In the genomic region with DNA sequence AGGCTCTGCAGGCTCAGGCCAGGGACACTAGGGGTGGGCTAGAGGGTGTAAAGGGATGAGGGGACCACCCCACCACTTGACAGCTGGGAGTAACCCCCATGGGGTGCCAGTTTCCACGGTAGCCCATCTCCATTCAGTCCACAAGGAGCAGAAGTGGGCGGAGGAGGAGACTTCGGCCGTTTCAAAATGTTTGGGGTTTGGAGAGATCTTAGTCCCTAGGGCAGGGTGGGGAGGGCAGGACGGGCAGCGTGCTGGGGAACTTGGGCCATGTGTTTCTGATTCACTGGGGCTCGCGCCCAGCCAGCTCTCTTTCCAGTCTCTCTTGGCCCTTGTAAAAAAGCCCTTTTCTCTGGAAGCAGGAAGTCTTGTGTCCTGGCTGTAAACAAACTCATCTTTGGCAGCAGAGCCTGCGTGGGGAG, we compare ENCODE assay signal across 9 cellular contexts. TPM values are rescaled to one million over a fixed set of nuclear protein-coding genes. Genes with fewer than 3 reads are reported as not detected.
DNase-seq lines count a peak whose midpoint lies in the region; FAIRE-seq and TF ChIP-seq lines count a peak whose summit lies in the region.
"Had no signal": no experiment of that assay in that cellular context is flagged by ENCODE, and none has a peak within 500 bp of the region (broad histone marks: within the 10 kb centered on the region; RNA-seq: fewer than 3 reads in every experiment).

No MANE protein-coding gene starts in this region.

- peak; percentile 75 for DNase-seq in mammary epithelial cell
- peak; percentile 94 to 95 for DNase-seq in tibial artery
- no peak for DNase-seq in UCSD-AML1 (lab: John Stamatoyannopoulos, UW; ENCODE audit: unreplicated experiment)
- DNase-seq in stimulated activated naive CD4-positive, alpha-beta T cell treated with Interleukin-2 at 50 U/mL for 16 hours (lab: John Stamatoyannopoulos, UW), result no peak
- DNase-seq in GM12891 (ENCODE audit: insufficient read length, low spot score), result no peak
- no peak for DNase-seq in putamen (ENCODE audit: low spot score)
- DNase-seq: stimulated activated CD4-positive, alpha-beta T cell treated with anti-CD3 and anti-CD28 coated beads, Interleukin-4, amount 100 ng/mL, for 24 hours had no signal

- no peak for TF ChIP-seq RAD21 in liver (IDR thresholded peaks at IDR 0.05)

- H4K20me1 ChIP-seq in mammary epithelial cell (ENCODE audit: insufficient read depth, low read length), result no peaks in the 10 kb centered on the region

- no peak for TF ChIP-seq POLR2A in GM12891 (IDR thresholded peaks at IDR 0.05; ENCODE audit: low read depth, low read length)

- in situ Hi-C loops in mammary epithelial cell (cut with MboI; ENCODE audit: low sequenced_read_pairs in 2 of 2), result no loop called here

- peak overlapping the region; percentile 76 for H2AFZ ChIP-seq in mammary epithelial cell (ENCODE audit: low read depth, low read length)

- peaks cover 14% of the 10 kb centered on the region for H3K4me1 ChIP-seq in HUES48 (ENCODE audit: control insufficient read depth, insufficient read depth, low read length)
- H3K4me1 ChIP-seq in mammary epithelial cell (ENCODE audit: insufficient read depth, low read length), result peaks cover 63% of the 10 kb centered on the region
- peaks cover 3 to 51% (median 20%) of the 10 kb centered on the region in 4 donors for H3K4me1 ChIP-seq in liver (ENCODE audit: control insufficient read depth in 4 of 4, insufficient read depth in 4 of 4, low read length in 3 of 4)
- peaks cover 0 to 48% (median 38%) of the 10 kb centered on the region in 4 donors for H3K4me1 ChIP-seq in tibial artery

- H3K36me3 ChIP-seq in HUES48 (ENCODE audit: control insufficient read depth, insufficient read depth, low read length), result no peaks in the 10 kb centered on the region
- no peaks in the 10 kb centered on the region for H3K36me3 ChIP-seq in mammary epithelial cell (ENCODE audit: insufficient read depth, low read length)
- no peaks in the 10 kb centered on the region for H3K36me3 ChIP-seq in liver (ENCODE audit: control insufficient read depth in 4 of 4, insufficient read depth in 3 of 4, low read depth in 1 of 4, low read length in 3 of 4)
- H3K36me3 ChIP-seq in tibial artery, result no peaks in the 10 kb centered on the region

- no TSS peak for BruUV-seq in mammary epithelial cell (replicated peaks; lab: Mats Ljungman, UMichigan)

- CTCF ChIA-PET in mammary epithelial cell (lab: Charles Lee; ENCODE audit: low non-redundant PET), result interaction anchor here (0.6 kb wide), 2 partner anchors 72 to 159 kb away, joined by 3 to 16 read pairs; no protein-coding TSS in a partner anchor

- no peak overlapping the region for H3K9ac ChIP-seq in HUES48 (ENCODE audit: low read depth, low read length)
- peak overlapping the region; percentile 47 for H3K9ac ChIP-seq in mammary epithelial cell (ENCODE audit: insufficient read depth, low read length)
- no peak overlapping the region for H3K9ac ChIP-seq in liver (ENCODE audit: low read depth in 1 of 2, low read length in 2 of 2)

- H3K4me2 ChIP-seq in mammary epithelial cell (ENCODE audit: insufficient read depth, low read depth, low read length), result peak overlapping the region; percentile 16

- 9% methylated on average over 7 of the region's 9 CpGs for WGBS in mammary epithelial cell (ENCODE audit: low coverage, missing lambda C conversion rate)
- WGBS in liver, result 56% methylated on average over 9 of the region's 9 CpGs

- H3K9me3 ChIP-seq in HUES48 (ENCODE audit: control insufficient read depth, insufficient read depth, low read length) (no peaks in the 10 kb centered on the region), mammary epithelial cell (replicated peaks; ENCODE audit: insufficient read depth, low read length) (no peaks in the 10 kb centered on the region), liver (ENCODE audit: control insufficient read depth in 4 of 4, low read length in 3 of 4) (no peaks in the 10 kb centered on the region), tibial artery (no peaks in the 10 kb centered on the region)

- TF ChIP-seq CTCF in mammary epithelial cell (conservative IDR thresholded peaks at IDR 0.05 in 1 of 2, IDR thresholded peaks at IDR 0.05 in 1 of 2; ENCODE audit: extremely low read depth in 1 of 2, insufficient read depth in 1 of 2, low read depth in 1 of 2, low read length in 2 of 2) (no peak), liver (IDR thresholded peaks at IDR 0.05; ENCODE audit: low read depth, low read length, missing input control) (no peak), tibial artery (IDR thresholded peaks at IDR 0.05) (peak in 1 of 2 experiments; percentile 35)

- dilution Hi-C loops in mammary epithelial cell (cut with HindIII; ENCODE audit: low sequenced_read_pairs), result no loop called here

- no peak for FAIRE-seq in GM12891 (lab: Jason Lieb, UNC)

- H3K4me3 ChIP-seq in HUES48 (ENCODE audit: low read depth, low read length) (no peak overlapping the region), mammary epithelial cell (replicated peaks in 1 of 3; ENCODE audit: insufficient read depth in 1 of 3, low read depth in 2 of 3, low read length in 3 of 3) (no peak overlapping the region), liver (ENCODE audit: low read depth in 1 of 3, low read length in 3 of 3) (no peak overlapping the region), tibial artery (peak overlapping the region in 1 of 2 donors; percentile 19)

- H3K27ac ChIP-seq in HUES48 (ENCODE audit: low read depth, low read length) (peak overlapping the region; percentile 27), mammary epithelial cell (ENCODE audit: insufficient read depth, low read depth, low read length) (peak overlapping the region; percentile 87), liver (ENCODE audit: low read depth in 1 of 2, low read length in 2 of 2) (peak overlapping the region; percentile 62 to 86), tibial artery (peak overlapping the region; percentile 81 to 83)

- no peaks in the 10 kb centered on the region; the same call in 1 of the 2 replicates for H3K27me3 ChIP-seq in HUES48 (ENCODE audit: control insufficient read depth, insufficient read depth, low read length)
- peaks cover 2% of the 10 kb centered on the region for H3K27me3 ChIP-seq in mammary epithelial cell (ENCODE audit: insufficient read depth, low read length)
- no peaks in the 10 kb centered on the region for H3K27me3 ChIP-seq in liver (ENCODE audit: control insufficient read depth in 4 of 4, insufficient read depth in 4 of 4, low read length in 3 of 4)
- peaks cover 0 to 3% of the 10 kb centered on the region in 2 donors for H3K27me3 ChIP-seq in tibial artery

- intact Hi-C loops in mammary epithelial cell (cut with micrococcal nuclease), result no loop called here
- intact Hi-C loops in tibial artery (cut with DNase I; ENCODE audit: low total_unique reads), result loop anchor here (10.0 kb wide), 1 partner anchor 186 kb away; the partner anchor contains the start of gene MXRA7

- no peaks in the 10 kb centered on the region for H3K79me2 ChIP-seq in mammary epithelial cell (ENCODE audit: insufficient read depth, low read length)

TF ChIP-seq in liver, 16 proteins besides CTCF, POLR2A, EP300 and RAD21 (continues in another document):
- TF ChIP-seq TAF1 (conservative IDR thresholded peaks at IDR 0.05), result no peak

TF ChIP-seq in GM12891, 5 proteins besides CTCF, POLR2A, EP300 and RAD21:
- TF ChIP-seq POLR2AphosphoS5 (IDR thresholded peaks at IDR 0.05; ENCODE audit: low read depth, low read length), result no peak

RNA-seq across cellular contexts. Expression of gene CYGB, which starts 8.3 kb away (rescaled TPM):
- total RNA-seq in mammary epithelial cell (10 to 100 TPM in 1 of 2 donors, 1 to 10 TPM in 1; 3.3 to 17.0 TPM), liver (1 to 10 TPM; 1.6 to 7.8 TPM)
- polyA plus RNA-seq in mammary epithelial cell (18.8 TPM), liver (1 to 10 TPM in 1 of 2 donors, under 1 TPM in 1; 0.83 to 1.2 TPM)
- 18.6 TPM for polyA minus RNA-seq in mammary epithelial cell
- not detected for polyA plus RNA-seq in GM12891 (2012; ENCODE audit: low read depth, missing spikeins)

RNA-seq across cellular contexts. Expression of gene PRCD, which starts 10.6 kb away (rescaled TPM):
- total RNA-seq in mammary epithelial cell, result 1 to 10 TPM in 1 of 2 donors, under 1 TPM in 1; 0.66 to 1.2 TPM
- 0.71 TPM for polyA plus RNA-seq in mammary epithelial cell
- not detected for polyA minus RNA-seq in mammary epithelial cell
- total RNA-seq in liver, result 1 to 10 TPM in 1 of 2 donors, under 1 TPM in 1; 0.75 to 1.0 TPM
- polyA plus RNA-seq in liver, result under 1 TPM in 1 of 2 donors, not detected in 1; 0.63 TPM
- 0.23 TPM for polyA plus RNA-seq in GM12891 (2012; ENCODE audit: low read depth, missing spikeins)

RNA-seq across cellular contexts. Expression of gene RHBDF2, which starts 28.0 kb away (rescaled TPM):
- total RNA-seq in mammary epithelial cell, result 10 to 100 TPM; 22.0 to 51.3 TPM
- 30.6 TPM for polyA plus RNA-seq in mammary epithelial cell
- 21.1 TPM for polyA minus RNA-seq in mammary epithelial cell
- total RNA-seq in liver, result 1 to 10 TPM; 3.6 to 6.7 TPM
- 1 to 10 TPM; 2.9 to 5.6 TPM for polyA plus RNA-seq in liver
- polyA plus RNA-seq in GM12891 (2012; ENCODE audit: low read depth, missing spikeins), result 11.8 TPM

RNA-seq across cellular contexts. Expression of gene ST6GALNAC2, which starts 56.4 kb away (rescaled TPM):
- total RNA-seq in mammary epithelial cell (100 to 1,000 TPM in 1 of 2 donors, 10 to 100 TPM in 1; 65.1 to 221 TPM), liver (1 to 10 TPM; 1.3 to 2.6 TPM)
- polyA plus RNA-seq in mammary epithelial cell (48.7 TPM), liver (under 1 TPM; 0.52 to 0.90 TPM)
- 31.0 TPM for polyA minus RNA-seq in mammary epithelial cell
- 0.13 TPM for polyA plus RNA-seq in GM12891 (2012; ENCODE audit: low read depth, missing spikeins)

Comparison
In these comparisons a context has a peak if more than half of its experiments do, and no peak if none do; other contexts are left out.
1. H3K27ac ChIP-seq: peak in every context shown above with its lines; median percentile 87 in mammary epithelial cell; 82 in tibial artery; 74 in liver; 27 in HUES48.
2. DNase-seq: peak in mammary epithelial cell (single experiment) and tibial artery (2 of 2); none in UCSD-AML1 (single experiment), stimulated activated naive CD4-positive, alpha-beta T cell treated with Interleukin-2 at 50 U/mL for 16 hours (single experiment), GM12891 (single experiment) and putamen (single experiment).